ENCODE assay signal across 1 cellular context in genomic region chr10:110649652-110650264, GRCh38.
A peak's percentile ranks its signal among the peaks of the same experiment; 100 is the strongest.
TF ChIP-seq lines count a peak whose summit lies in the region.

No MANE protein-coding gene starts in this region.

TF ChIP-seq in K562, 482 proteins besides CTCF, POLR2A, EP300 and RAD21 (continues in another document):
- TF ChIP-seq AFF4 (CRISPR knock-in tag; IDR thresholded peaks at IDR 0.05) (no peak), MLLT1 (IDR thresholded peaks at IDR 0.05) (no peak), MITF (IDR thresholded peaks at IDR 0.05) (no peak), TAL1 (IDR thresholded peaks at IDR 0.05) (0 out of 2 replicates have a peak, but pooled peaks have one; percentile 3), SP2 (IDR thresholded peaks at IDR 0.05; ENCODE audit: extremely low read depth, low read depth, low read length, poor library complexity, severe bottlenecking) (no peak), CGGBP1 (CRISPR knock-in tag; IDR thresholded peaks at IDR 0.05) (no peak), NCOA1 (IDR thresholded peaks at IDR 0.05; ENCODE audit: low read depth) (no peak), HMG20B (CRISPR knock-in tag; IDR thresholded peaks at IDR 0.05) (no peak), MCM3 (IDR thresholded peaks at IDR 0.05) (no peak), ZZZ3 (IDR thresholded peaks at IDR 0.05) (no peak), ZNF431 (CRISPR knock-in tag; IDR thresholded peaks at IDR 0.05) (no peak), SPI1 (IDR thresholded peaks at IDR 0.05; ENCODE audit: borderline replicate concordance, low read depth, low read length) (peak; percentile 23; the same call in 1 of the 2 replicates), PTTG1 (tag; IDR thresholded peaks at IDR 0.05; ENCODE audit: low read depth) (no peak), SMARCA4 (IDR thresholded peaks at IDR 0.05) (0 out of 2 replicates have a peak, but pooled peaks have one; percentile 22), ZBTB7A (IDR thresholded peaks at IDR 0.05; ENCODE audit: borderline replicate concordance, control insufficient read depth, low read depth, low read length) (no peak), E2F6 (IDR thresholded peaks at IDR 0.05; ENCODE audit: borderline replicate concordance in 1 of 2, extremely low read depth in 1 of 2, insufficient read depth in 1 of 2, insufficient read length in 1 of 2, low read depth in 1 of 2, low read length in 1 of 2, poor library complexity in 1 of 2, severe bottlenecking in 1 of 2) (no peak), ZNF239 (CRISPR knock-in tag; IDR thresholded peaks at IDR 0.05) (no peak), NONO (IDR thresholded peaks at IDR 0.05; ENCODE audit: low read depth in 2 of 2, low read length in 1 of 2) (no peak), TCF3 (CRISPR knock-in tag; IDR thresholded peaks at IDR 0.05) (peak; percentile 10; the same call in 1 of the 2 replicates), ZNF124 (CRISPR knock-in tag; IDR thresholded peaks at IDR 0.05) (no peak), PRDM10 (IDR thresholded peaks at IDR 0.05; ENCODE audit: partially characterized antibody) (peak; percentile 51), L3MBTL2 (IDR thresholded peaks at IDR 0.05) (no peak), MEF2D (tag; conservative IDR thresholded peaks at IDR 0.05; ENCODE audit: low read depth) (no peak), ZHX1 (conservative IDR thresholded peaks at IDR 0.05; ENCODE audit: low read length) (no peak), GTF2E2 (tag; IDR thresholded peaks at IDR 0.05) (no peak), HMBOX1 (IDR thresholded peaks at IDR 0.05) (no peak), NR2F6 (CRISPR knock-in tag; IDR thresholded peaks at IDR 0.05) (no peak), SNRNP70 (optimal IDR thresholded peaks at IDR 0.05; ENCODE audit: low read depth, low read length) (no peak), CREB3L1 (IDR thresholded peaks at IDR 0.05; ENCODE audit: borderline replicate concordance, low read depth) (no peak), RNF219 (CRISPR knock-in tag; IDR thresholded peaks at IDR 0.05) (no peak), ZFP91 (CRISPR knock-in tag; IDR thresholded peaks at IDR 0.05) (no peak), SIN3A (IDR thresholded peaks at IDR 0.05; ENCODE audit: borderline replicate concordance in 2 of 2, control insufficient read depth in 1 of 2, low read depth in 2 of 2, low read length in 2 of 2) (no peak), ZNF511 (CRISPR knock-in tag; IDR thresholded peaks at IDR 0.05) (no peak), ZC3H4 (CRISPR knock-in tag; IDR thresholded peaks at IDR 0.05; ENCODE audit: borderline replicate concordance) (no peak), ZNF444 (CRISPR knock-in tag; IDR thresholded peaks at IDR 0.05) (no peak)
